In the genomic region with DNA sequence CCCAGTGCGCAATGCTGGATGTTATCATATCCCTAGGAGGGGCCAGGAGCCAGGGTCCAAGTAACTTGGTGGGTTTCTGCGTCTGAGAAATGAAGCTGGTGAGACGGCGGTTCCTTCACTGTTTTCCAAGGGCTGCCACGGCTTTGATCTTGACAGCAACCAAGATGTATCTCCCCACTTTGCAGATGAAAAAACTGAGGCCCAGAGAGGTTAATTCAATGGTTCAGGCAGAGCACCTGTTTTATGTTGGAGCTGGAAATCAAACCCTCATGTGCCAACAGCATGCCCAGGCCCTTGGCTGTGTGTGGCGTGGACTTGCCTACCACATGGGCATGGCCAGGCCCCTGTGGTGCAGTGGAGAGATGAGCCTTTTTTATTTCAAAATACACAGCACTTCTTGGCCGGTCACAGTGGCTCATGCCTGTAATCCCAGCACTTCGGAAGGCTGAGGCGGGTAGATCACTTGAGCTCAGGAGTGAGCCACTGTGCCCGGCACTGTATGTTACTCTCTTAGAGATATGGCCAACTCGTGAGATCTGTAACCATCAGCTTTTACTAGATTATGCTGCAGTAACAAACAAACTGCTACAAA, we compare ENCODE assay signal across 21 cellular contexts.
A peak's percentile ranks its signal among the peaks of the same experiment; 100 is the strongest.
DNase-seq lines count a peak whose midpoint lies in the region; ATAC-seq lines count a peak whose summit lies in the region.
"Had no signal": no experiment of that assay in that cellular context is flagged by ENCODE, and none has a peak within 500 bp of the region (broad histone marks: within the 10 kb centered on the region; RNA-seq: fewer than 3 reads in every experiment).

No MANE protein-coding gene starts in this region.

- peaks cover 81% of the 10 kb centered on the region for H3K79me2 ChIP-seq in Karpas-422 (ENCODE audit: low read length)

- no peaks in the 10 kb centered on the region for H4K20me1 ChIP-seq in Karpas-422 (ENCODE audit: insufficient read depth, low read depth, low read length)

- H3K9me2 ChIP-seq in Karpas-422 (replicated peaks; ENCODE audit: insufficient read depth, low read length) = no peaks in the 10 kb centered on the region

- no peak overlapping the region for H2BK120ac ChIP-seq in mesenchymal stem cell (ENCODE audit: low read depth, low read length)

- H2BK15ac ChIP-seq in mesenchymal stem cell (ENCODE audit: low read depth, poor library complexity, severe bottlenecking) = no peak overlapping the region

- H3K27me3 ChIP-seq in Karpas-422 (ENCODE audit: low read length) (no peaks in the 10 kb centered on the region), mesenchymal stem cell (ENCODE audit: control insufficient read depth in 1 of 2, insufficient read depth in 1 of 2, low read length in 2 of 2) (no peaks in the 10 kb centered on the region), H7 (ENCODE audit: control insufficient read depth, insufficient read depth, low read length) (no peaks in the 10 kb centered on the region)
- H3K27me3 ChIP-seq: right atrium auricular region, tibial artery had no signal

- H3K27me3 Mint-ChIP-seq in activated T-cell treated with anti-CD3 and anti-CD28 coated beads, Interleukin-2, amount 50 U/mL, for 72 hours (ENCODE audit: low read depth) = no peaks in the 10 kb centered on the region

- H4K8ac ChIP-seq in mesenchymal stem cell (ENCODE audit: low read length) = no peak overlapping the region

- peak overlapping the region; percentile 69 for H3K27ac ChIP-seq in Karpas-422 (ENCODE audit: low read length)
- H3K27ac ChIP-seq in mesenchymal stem cell (ENCODE audit: low read length, poor library complexity, severe bottlenecking) = no peak overlapping the region
- H3K27ac ChIP-seq: C4-2B, right atrium auricular region, tibial artery had no signal

- H3K4me2 ChIP-seq in Karpas-422 (ENCODE audit: low read depth, low read length, poor library complexity, severe bottlenecking) (peak overlapping the region; percentile 8), mesenchymal stem cell (ENCODE audit: low read length, poor library complexity, severe bottlenecking) (no peak overlapping the region)

- H3K14ac ChIP-seq in mesenchymal stem cell (ENCODE audit: low read length in 2 of 2) = no peak overlapping the region

- 99% methylated on average over 10 of the region's 11 CpGs for WGBS in mesenchymal stem cell

- H2AK5ac ChIP-seq in mesenchymal stem cell (ENCODE audit: low read length, severe bottlenecking) = peak overlapping the region; percentile 33

- no peak overlapping the region for H3K18ac ChIP-seq in mesenchymal stem cell (ENCODE audit: low read depth in 1 of 2, low read length in 2 of 2)

- H3K23ac ChIP-seq in mesenchymal stem cell (ENCODE audit: low read length in 2 of 2) = no peak overlapping the region

- H3K9ac ChIP-seq in Karpas-422 (ENCODE audit: low read length) (peak overlapping the region; percentile 12; the same call in 1 of the 2 replicates), mesenchymal stem cell (ENCODE audit: low read length) (no peak overlapping the region)

- H3K4me1 ChIP-seq in Karpas-422 (ENCODE audit: low read length) (peaks cover 46% of the 10 kb centered on the region), mesenchymal stem cell (ENCODE audit: control insufficient read depth, insufficient read depth, low read depth, low read length) (peaks cover 21% of the 10 kb centered on the region)
- H3K4me1 ChIP-seq: tibial artery had no signal

- peaks cover 10% of the 10 kb centered on the region for H3K79me1 ChIP-seq in mesenchymal stem cell (replicated peaks; ENCODE audit: low read length, poor library complexity, severe bottlenecking)

- no peak overlapping the region for H4K91ac ChIP-seq in mesenchymal stem cell (ENCODE audit: low read length)

- H2BK12ac ChIP-seq in mesenchymal stem cell (ENCODE audit: low read length in 2 of 2) = no peak overlapping the region

- DNase-seq in cardiac septum (ENCODE audit: low spot score) (peak; percentile 63), left cardiac atrium (no peak), Karpas-422 (no peak), mesenchymal stem cell (no peak), DMS 273 (lab: John Stamatoyannopoulos, UW; ENCODE audit: unreplicated experiment) (no peak), H7 (no peak)
- DNase-seq in activated T-cell treated with anti-CD3 and anti-CD28 coated beads, Interleukin-2, amount 50 U/mL, for 72 hours = no peak
- DNase-seq: activated CD4-positive, alpha-beta T cell treated with anti-CD3 and anti-CD28 coated beads, Interleukin-2, amount 50 U/mL, for 4 hours; activated naive CD4-positive, alpha-beta T cell treated with anti-CD3 and anti-CD28 coated beads, Interleukin-2, amount 50 U/mL, for 16 hours; activated T-cell treated with anti-CD3 and anti-CD28 coated beads for 4 hours; effector CD8-positive, alpha-beta T cell; left colon; NCI-H1417 treated with DMSO at 0.1 percent for 48 hours; occipital lobe; Right ventricle myocardium superior; stimulated activated naive CD4-positive, alpha-beta T cell treated with Interleukin-2 at 50 U/mL for 16 hours had no signal

- H3K4me3 ChIP-seq in Karpas-422 (ENCODE audit: low read length) (no peak overlapping the region), mesenchymal stem cell (ENCODE audit: insufficient read depth in 1 of 2, low read depth in 1 of 2, low read length in 2 of 2) (no peak overlapping the region), H7 (ENCODE audit: insufficient read depth, low read depth, low read length) (no peak overlapping the region)
- H3K4me3 ChIP-seq: right atrium auricular region, tibial artery had no signal

- H3K9me3 Mint-ChIP-seq in activated T-cell treated with anti-CD3 and anti-CD28 coated beads, Interleukin-2, amount 50 U/mL, for 72 hours = no peaks in the 10 kb centered on the region

- H2BK5ac ChIP-seq in mesenchymal stem cell (ENCODE audit: low read depth, low read length, poor library complexity, severe bottlenecking) = no peak overlapping the region

- H3K9me3 ChIP-seq in Karpas-422 (ENCODE audit: low read length) = no peaks in the 10 kb centered on the region
- H3K9me3 ChIP-seq in mesenchymal stem cell (ENCODE audit: control insufficient read depth, low read length) = peaks cover 2% of the 10 kb centered on the region
- H3K9me3 ChIP-seq: tibial artery had no signal

- H2AFZ ChIP-seq in Karpas-422 (ENCODE audit: low read length) (no peak overlapping the region), mesenchymal stem cell (ENCODE audit: low read depth, low read length) (no peak overlapping the region)

- no peak overlapping the region for H3K4me3 Mint-ChIP-seq in activated T-cell treated with anti-CD3 and anti-CD28 coated beads, Interleukin-2, amount 50 U/mL, for 72 hours

- peaks cover 9% of the 10 kb centered on the region for H3K4me1 Mint-ChIP-seq in activated T-cell treated with anti-CD3 and anti-CD28 coated beads, Interleukin-2, amount 50 U/mL, for 72 hours (ENCODE audit: low read depth)

- no peak overlapping the region for H3K4ac ChIP-seq in mesenchymal stem cell (ENCODE audit: low read depth in 1 of 2, low read length in 2 of 2)

- no peak for ATAC-seq in left cardiac atrium
- ATAC-seq in GM19324 (IDR thresholded peaks at IDR 0.05; ENCODE audit: low FRiP score, unreplicated experiment) = no peak
- no peak for ATAC-seq in activated T-cell treated with anti-CD3 and anti-CD28 coated beads, Interleukin-2, amount 50 U/mL, for 72 hours (replicated peaks in 1 of 2)
- ATAC-seq: esophagus mucosa, left colon had no signal

- intact Hi-C loops in cardiac septum (cut with DNase I) = no loop called here
- intact Hi-C loops in left cardiac atrium (cut with DNase I) = no loop called here

- H3K36me3 ChIP-seq in Karpas-422 (ENCODE audit: insufficient read depth, low read length) = 0 out of 2 replicates have a peak, but pooled peaks cover 4% of the 10 kb centered on the region
- H3K36me3 ChIP-seq in mesenchymal stem cell (ENCODE audit: control insufficient read depth in 1 of 2, insufficient read depth in 2 of 2, low read depth in 1 of 2, low read length in 2 of 2) = peaks cover 0 to 2% of the 10 kb centered on the region in 2 experiments
- H3K36me3 ChIP-seq in H7 (replicated peaks; ENCODE audit: control insufficient read depth, insufficient read depth, low read length) = no peaks in the 10 kb centered on the region; the same call in 1 of the 2 replicates
- H3K36me3 ChIP-seq: right atrium auricular region, tibial artery had no signal

- no peaks in the 10 kb centered on the region for H3K36me3 Mint-ChIP-seq in activated T-cell treated with anti-CD3 and anti-CD28 coated beads, Interleukin-2, amount 50 U/mL, for 72 hours (ENCODE audit: insufficient read depth in 2 of 2)

- no peak overlapping the region for H3K27ac Mint-ChIP-seq in activated T-cell treated with anti-CD3 and anti-CD28 coated beads, Interleukin-2, amount 50 U/mL, for 72 hours
